Comparison of ENCODE assay signal across 8 cellular contexts in genomic region chr4:128061566-128062536, GRCh38. TPM values are rescaled to one million over a fixed set of nuclear protein-coding genes. Genes with fewer than 3 reads are reported as not detected.
DNase-seq lines count a peak whose midpoint lies in the region; ATAC-seq, FAIRE-seq and TF ChIP-seq lines count a peak whose summit lies in the region.

No MANE protein-coding gene starts in this region.

- DNase-seq in AG04450 (ENCODE audit: low read depth, low spot score) (no peak), NCI-H2171 treated with DMSO at 0.1 percent for 48 hours (lab: John Stamatoyannopoulos, UW) (peak; percentile 79), coronary artery (ENCODE audit: low spot score) (peak; percentile 78), HepG2 (ENCODE audit: low spot score) (peak; percentile 64)
- DNase-seq in activated CD4-positive, alpha-beta T cell treated with anti-CD3 and anti-CD28 coated beads, Interleukin-2, amount 10 ng/mL, durations not matched to agents 24 days and 14 days, result peak; percentile 88
- DNase-seq in stimulated activated CD4-positive, alpha-beta T cell treated with anti-CD3 and anti-CD28 coated beads, Interleukin-2, amount 100 ng/mL, for 4 hours (ENCODE audit: low read depth), result peak; percentile 51

- H2AFZ ChIP-seq in HepG2 (ENCODE audit: low read length), result no peak overlapping the region

- H3K4me3 ChIP-seq in AG04450 (ENCODE audit: low read depth, low read length) (peak overlapping the region; percentile 84), coronary artery (peak overlapping the region; percentile 87), HepG2 (replicated peaks in 1 of 3; ENCODE audit: insufficient read depth in 1 of 3, low read depth in 2 of 3, low read length in 3 of 3) (peak overlapping the region; percentile 71 to 94 (median 91))

- no peaks in the 10 kb centered on the region for H3K27me3 ChIP-seq in AG04450 (ENCODE audit: control insufficient read depth, insufficient read depth, low read length)
- no peaks in the 10 kb centered on the region for H3K27me3 ChIP-seq in HepG2 (ENCODE audit: control insufficient read depth in 1 of 2, insufficient read depth in 2 of 2, low read length in 2 of 2)

- peak overlapping the region; percentile 81 for H3K27ac Mint-ChIP-seq in activated CD4-positive, alpha-beta T cell treated with anti-CD3 and anti-CD28 coated beads, Interleukin-2, amount 10 ng/mL, durations not matched to agents 24 days and 14 days

- peaks cover 2% of the 10 kb centered on the region for H3K36me3 Mint-ChIP-seq in activated CD4-positive, alpha-beta T cell treated with anti-CD3 and anti-CD28 coated beads, Interleukin-2, amount 10 ng/mL, durations not matched to agents 24 days and 14 days (ENCODE audit: low read depth)

- peaks cover 2% of the 10 kb centered on the region for H3K27me3 Mint-ChIP-seq in activated CD4-positive, alpha-beta T cell treated with anti-CD3 and anti-CD28 coated beads, Interleukin-2, amount 10 ng/mL, durations not matched to agents 24 days and 14 days

- intact Hi-C loops in activated CD4-positive, alpha-beta T cell treated with anti-CD3 and anti-CD28 coated beads, Interleukin-2, amount 10 ng/mL, durations not matched to agents 24 days and 14 days (cut with micrococcal nuclease), result loop anchor here (1.0 to 10.0 kb wide), 6 partner anchors 97 to 1033 kb away; partner anchors contain the start of genes ABHD18, C4orf33, HSPA4L and MFSD8
- intact Hi-C loops in HepG2 (cut with micrococcal nuclease; ENCODE audit: unreplicated experiment), result loop anchor here (5.0 kb wide), 1 partner anchor 225 kb away; the partner anchor contains the start of gene PGRMC2

- peak overlapping the region; percentile 99 for H3K9ac ChIP-seq in HepG2 (ENCODE audit: insufficient read depth, low read depth, low read length)

- H3K4me2 ChIP-seq in HepG2 (ENCODE audit: low read depth, low read length), result peak overlapping the region; percentile 77

- H3K36me3 ChIP-seq in HepG2 (replicated peaks in 1 of 2; ENCODE audit: control insufficient read depth in 1 of 2, insufficient read depth in 2 of 2, low read length in 2 of 2), result no peaks in the 10 kb centered on the region

- 0 out of 2 replicates have a peak, but pooled peaks have one; percentile 11 for TF ChIP-seq CTCF in AG04450 (IDR thresholded peaks at IDR 0.05; ENCODE audit: low read depth, low read length)
- TF ChIP-seq CTCF in coronary artery (IDR thresholded peaks at IDR 0.05), result no peak
- TF ChIP-seq CTCF in HepG2 (CRISPR knock-in tag; IDR thresholded peaks at IDR 0.05), result peak; percentile 57

- TF ChIP-seq EP300 in HepG2 (IDR thresholded peaks at IDR 0.05; ENCODE audit: low read depth in 2 of 2, low read length in 2 of 2) (no peak), HepG2 (CRISPR knock-in tag; IDR thresholded peaks at IDR 0.05; ENCODE audit: borderline replicate concordance) (no peak)

- WGBS in HepG2 (ENCODE audit: low lambda C conversion rate), result 0% methylated on average over 13 of the region's 101 CpGs

- peaks cover 24% of the 10 kb centered on the region for H4K20me1 ChIP-seq in HepG2 (ENCODE audit: insufficient read depth, low read length)

- CTCF ChIA-PET in AG04450 (lab: Charles Lee) (interaction anchor here (0.6 to 0.8 kb wide), 3 partner anchors 11 to 130 kb away, joined by 3 read pairs; no protein-coding TSS in a partner anchor), HepG2 (lab: Yijun Ruan, JAX; ENCODE audit: low intra/inter-chr PET ratio, low total read pairs) (no interaction called here)

- H3K79me2 ChIP-seq in HepG2 (ENCODE audit: insufficient read depth, low read length), result peaks cover 39% of the 10 kb centered on the region

- H3K9me3 ChIP-seq in AG04450 (ENCODE audit: control insufficient read depth, insufficient read depth, low read length) (no peaks in the 10 kb centered on the region; the same call in 1 of the 2 replicates), HepG2 (ENCODE audit: low read length) (no peaks in the 10 kb centered on the region)

- peaks cover 11% of the 10 kb centered on the region for H3K4me1 Mint-ChIP-seq in activated CD4-positive, alpha-beta T cell treated with anti-CD3 and anti-CD28 coated beads, Interleukin-2, amount 10 ng/mL, durations not matched to agents 24 days and 14 days

- no peaks in the 10 kb centered on the region for H3K9me3 Mint-ChIP-seq in activated CD4-positive, alpha-beta T cell treated with anti-CD3 and anti-CD28 coated beads, Interleukin-2, amount 10 ng/mL, durations not matched to agents 24 days and 14 days

- TF ChIP-seq RAD21 in HepG2 (CRISPR knock-in tag; IDR thresholded peaks at IDR 0.05), result no peak; the same call in 1 of the 2 replicates

- peak overlapping the region; percentile 90 for H3K4me3 Mint-ChIP-seq in activated CD4-positive, alpha-beta T cell treated with anti-CD3 and anti-CD28 coated beads, Interleukin-2, amount 10 ng/mL, durations not matched to agents 24 days and 14 days

- in situ Hi-C loops in HepG2 (cut with HindIII; ENCODE audit: extremely low pct_ligation_motif_present, low pct_unique_long_range_greater_than_20kb), result no loop called here

- peak; percentile 40 for ATAC-seq in GM18867 (IDR thresholded peaks at IDR 0.05; ENCODE audit: unreplicated experiment)
- peak; percentile 31 for ATAC-seq in HG03066 (IDR thresholded peaks at IDR 0.05; ENCODE audit: low read depth, unreplicated experiment)
- peak; percentile 42 for ATAC-seq in HepG2

- TF ChIP-seq POLR2A in HepG2 (IDR thresholded peaks at IDR 0.05; ENCODE audit: insufficient read depth in 1 of 2, low read depth in 2 of 2, low read length in 2 of 2), result peak; percentile 33 to 61; a peak in 3 of 4 replicates

- H3K27ac ChIP-seq in AG04450 (ENCODE audit: low read depth, low read length) (peak overlapping the region; percentile 57), coronary artery (peak overlapping the region; percentile 88 to 96), HepG2 (ENCODE audit: extremely low read length, insufficient read depth, low read length) (peak overlapping the region; percentile 99)

- FAIRE-seq in HepG2 (lab: Jason Lieb, UNC), result no peak

- no TSS peak for BruUV-seq in HepG2 (replicated peaks; lab: Mats Ljungman, UMichigan)

- H3K4me1 ChIP-seq in HepG2 (ENCODE audit: insufficient read depth, low read length), result peaks cover 49% of the 10 kb centered on the region

- POLR2A ChIA-PET in AG04450 (lab: Yijun Ruan, JAX), result interaction anchor here (0.6 to 1.9 kb wide), 7 partner anchors 13 to 180 kb away, joined by 3 to 17 read pairs (median 3); partner anchors contain the start of genes ABHD18 and MFSD8
- POLR2A ChIA-PET in HepG2 (lab: Yijun Ruan, JAX), result interaction anchor here (0.6 to 3.2 kb wide), 11 partner anchors 8 to 813 kb away, joined by 3 to 52 read pairs (median 4); partner anchors contain the start of genes ABHD18, MFSD8, PGRMC2 and PLK4

TF ChIP-seq in HepG2, 621 proteins besides CTCF, POLR2A, EP300 and RAD21 (continues in another document):
- TF ChIP-seq PTBP1 (IDR thresholded peaks at IDR 0.05; ENCODE audit: low read depth, low read length, poor library complexity, severe bottlenecking) (no peak), HNRNPL (IDR thresholded peaks at IDR 0.05; ENCODE audit: low read depth, low read length) (peak; percentile 97), YEATS4 (CRISPR knock-in tag; IDR thresholded peaks at IDR 0.05; ENCODE audit: borderline replicate concordance) (peak; percentile 37), RBFOX2 (IDR thresholded peaks at IDR 0.05; ENCODE audit: low read depth, low read length) (peak; percentile 35; the same call in 1 of the 2 replicates)
- TF ChIP-seq, protein P1, sequence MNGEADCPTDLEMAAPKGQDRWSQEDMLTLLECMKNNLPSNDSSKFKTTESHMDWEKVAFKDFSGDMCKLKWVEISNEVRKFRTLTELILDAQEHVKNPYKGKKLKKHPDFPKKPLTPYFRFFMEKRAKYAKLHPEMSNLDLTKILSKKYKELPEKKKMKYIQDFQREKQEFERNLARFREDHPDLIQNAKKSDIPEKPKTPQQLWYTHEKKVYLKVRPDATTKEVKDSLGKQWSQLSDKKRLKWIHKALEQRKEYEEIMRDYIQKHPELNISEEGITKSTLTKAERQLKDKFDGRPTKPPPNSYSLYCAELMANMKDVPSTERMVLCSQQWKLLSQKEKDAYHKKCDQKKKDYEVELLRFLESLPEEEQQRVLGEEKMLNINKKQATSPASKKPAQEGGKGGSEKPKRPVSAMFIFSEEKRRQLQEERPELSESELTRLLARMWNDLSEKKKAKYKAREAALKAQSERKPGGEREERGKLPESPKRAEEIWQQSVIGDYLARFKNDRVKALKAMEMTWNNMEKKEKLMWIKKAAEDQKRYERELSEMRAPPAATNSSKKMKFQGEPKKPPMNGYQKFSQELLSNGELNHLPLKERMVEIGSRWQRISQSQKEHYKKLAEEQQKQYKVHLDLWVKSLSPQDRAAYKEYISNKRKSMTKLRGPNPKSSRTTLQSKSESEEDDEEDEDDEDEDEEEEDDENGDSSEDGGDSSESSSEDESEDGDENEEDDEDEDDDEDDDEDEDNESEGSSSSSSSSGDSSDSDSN (CRISPR knock-in tag; IDR thresholded peaks at IDR 0.05), result peak; percentile 83

RNA-seq across cellular contexts. Expression of gene LARP1B, which starts 0.7 kb away (rescaled TPM):
- 16.2 and 24.3 TPM in 2 replicates for polyA plus RNA-seq in AG04450 (2011; rRNA removed)
- 9.8 and 20.6 TPM in 2 replicates for polyA minus RNA-seq in AG04450 (2011; rRNA and poly(A)+ RNA removed)
- total RNA-seq in activated CD4-positive, alpha-beta T cell treated with anti-CD3 and anti-CD28 coated beads, Interleukin-2, amount 10 ng/mL, durations not matched to agents 24 days and 14 days, result 31.1 and 32.6 TPM in 2 replicates
- 52.7 and 57.1 TPM in 2 replicates for total RNA-seq in HepG2 (2016; rRNA removed; fragmentation: Illumina TruSeq; extraction: Trizol)
- 57.3 and 59.1 TPM in 2 replicates for total RNA-seq in HepG2 (2016; cell fraction: cytosol; rRNA removed; fragmentation: Illumina TruSeq; extraction: Trizol; ENCODE audit: low read depth)
- 50.4 and 54.7 TPM in 2 replicates for total RNA-seq in HepG2 (2016; cell fraction: insoluble cytoplasmic fraction; rRNA removed; fragmentation: Illumina TruSeq; extraction: Trizol)
- 43.0 and 47.6 TPM in 2 replicates for total RNA-seq in HepG2 (2016; cell fraction: membrane; rRNA removed; fragmentation: Illumina TruSeq; extraction: Trizol)
- 55.4 and 59.3 TPM in 2 replicates for total RNA-seq in HepG2 (2016; cell fraction: nucleus; rRNA removed; fragmentation: Illumina TruSeq; extraction: Trizol)
- 17.0 and 19.2 TPM in 2 replicates for polyA plus RNA-seq in HepG2 (2011; rRNA removed)
- 6.2 and 11.8 TPM in 2 replicates for polyA plus RNA-seq in HepG2 (2011; cell fraction: cytosol; rRNA removed)
- polyA plus RNA-seq in HepG2 (2011; cell fraction: nucleus; rRNA removed), result 8.7 and 12.3 TPM in 2 replicates
- 25.2 and 26.4 TPM in 2 replicates for polyA plus RNA-seq in HepG2 (2012)
- 9.9 and 10.0 TPM in 2 replicates for polyA plus RNA-seq in HepG2 (2016; cell fraction: cytosol; fragmentation: Illumina TruSeq; extraction: Trizol; ENCODE audit: low read depth)
- 48.3 and 48.7 TPM in 2 replicates for polyA plus RNA-seq in HepG2 (2016; cell fraction: insoluble cytoplasmic fraction; fragmentation: Illumina TruSeq; extraction: Trizol; ENCODE audit: low read depth)
- 20.6 and 21.4 TPM in 2 replicates for polyA plus RNA-seq in HepG2 (2016; cell fraction: membrane; fragmentation: Illumina TruSeq; extraction: Trizol; ENCODE audit: low read depth)
- polyA plus RNA-seq in HepG2 (2016; cell fraction: nucleus; fragmentation: Illumina TruSeq; extraction: Trizol; ENCODE audit: insufficient read depth, low read depth), result 49.4 and 50.8 TPM in 2 replicates
- 4.5 and 6.3 TPM in 2 replicates for polyA minus RNA-seq in HepG2 (2011; rRNA and poly(A)+ RNA removed; ENCODE audit: low replicate concordance)
- 14.9 and 21.8 TPM in 2 replicates for polyA minus RNA-seq in HepG2 (2011; cell fraction: cytosol; rRNA and poly(A)+ RNA removed)
- 64.8 and 75.1 TPM in 2 replicates for polyA minus RNA-seq in HepG2 (2011; cell fraction: nucleus; rRNA and poly(A)+ RNA removed)
